ENCODE assay signal across 8 cellular contexts in the genomic region with DNA sequence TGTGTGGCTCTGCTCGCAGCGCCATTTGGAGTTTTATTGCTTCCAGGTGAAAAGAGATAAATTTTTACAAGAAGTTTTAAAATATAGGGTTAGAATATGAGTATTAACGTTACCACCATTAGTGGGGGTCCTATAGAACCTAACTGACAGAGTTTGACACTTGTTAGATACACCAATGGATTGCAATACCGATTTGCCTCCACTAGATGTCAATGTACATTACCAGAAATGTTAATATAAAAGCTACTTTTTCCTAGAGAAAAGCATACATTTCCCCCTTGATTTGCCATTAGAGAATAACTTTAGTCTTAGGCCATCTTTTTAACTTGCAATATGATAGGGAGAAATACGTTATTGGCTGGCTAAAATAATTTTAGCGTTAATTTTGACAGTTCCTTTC.
DNase-seq lines count a peak whose midpoint lies in the region; ATAC-seq, FAIRE-seq and TF ChIP-seq lines count a peak whose summit lies in the region.

No MANE protein-coding gene starts in this region.

- H3K4me1 Mint-ChIP-seq in astrocyte (ENCODE audit: low read depth, unreplicated experiment): no peaks in the 10 kb centered on the region
- H3K4me1 Mint-ChIP-seq in activated naive CD4-positive, alpha-beta T cell treated with anti-CD3 and anti-CD28 coated beads, Interleukin-2, amount 10 ng/mL, durations not matched to agents 7 days and 5 days: peaks cover 18% of the 10 kb centered on the region

- no peak overlapping the region for H3K4me2 ChIP-seq in astrocyte (ENCODE audit: low read length)

- H3K9ac ChIP-seq in astrocyte (ENCODE audit: low read length): no peak overlapping the region

- TF ChIP-seq CTCF in astrocyte (IDR thresholded peaks at IDR 0.05; ENCODE audit: insufficient read depth, low read depth, low read length): peak; percentile 46

- peaks cover 3% of the 10 kb centered on the region for H3K27me3 Mint-ChIP-seq in astrocyte (ENCODE audit: low read depth, unreplicated experiment)
- H3K27me3 Mint-ChIP-seq in activated naive CD4-positive, alpha-beta T cell treated with anti-CD3 and anti-CD28 coated beads, Interleukin-2, amount 10 ng/mL, durations not matched to agents 7 days and 5 days: no peaks in the 10 kb centered on the region

- no peaks in the 10 kb centered on the region for H3K36me3 Mint-ChIP-seq in astrocyte (ENCODE audit: low read depth, unreplicated experiment)
- H3K36me3 Mint-ChIP-seq in activated naive CD4-positive, alpha-beta T cell treated with anti-CD3 and anti-CD28 coated beads, Interleukin-2, amount 10 ng/mL, durations not matched to agents 7 days and 5 days: no peaks in the 10 kb centered on the region

- H3K4me3 Mint-ChIP-seq in astrocyte (ENCODE audit: unreplicated experiment): no peak overlapping the region
- H3K4me3 Mint-ChIP-seq in activated naive CD4-positive, alpha-beta T cell treated with anti-CD3 and anti-CD28 coated beads, Interleukin-2, amount 10 ng/mL, durations not matched to agents 7 days and 5 days: no peak overlapping the region

- H2AFZ ChIP-seq in astrocyte (ENCODE audit: low read depth, low read length): no peak overlapping the region

- H3K4me1 ChIP-seq in astrocyte (ENCODE audit: insufficient read depth, low read length): no peaks in the 10 kb centered on the region

- DNase-seq in EL (peak; percentile 9), astrocyte (ENCODE audit: low read depth) (peak; percentile 30), medulla oblongata (ENCODE audit: extremely low spot score) (peak; percentile 2), ureter (ENCODE audit: low spot score) (no peak)
- no peak for DNase-seq in activated CD4-positive, CD25-positive, alpha-beta regulatory T cell treated with anti-CD3 and anti-CD28 coated beads, Interleukin-2, amount 50 U/mL, for 72 hours
- no peak for DNase-seq in activated naive CD4-positive, alpha-beta T cell treated with anti-CD3 and anti-CD28 coated beads, Interleukin-2, amount 10 ng/mL, durations not matched to agents 7 days and 5 days

- no peaks in the 10 kb centered on the region for H3K36me3 ChIP-seq in astrocyte (ENCODE audit: insufficient read depth, low read length)

- ATAC-seq in GM21447 (IDR thresholded peaks at IDR 0.05; ENCODE audit: unreplicated experiment): no peak

- H3K27me3 ChIP-seq in astrocyte (ENCODE audit: insufficient read depth, low read length): no peaks in the 10 kb centered on the region

- H3K4me3 ChIP-seq in astrocyte (ENCODE audit: insufficient read depth, low read depth, low read length): no peak overlapping the region

- H3K27ac ChIP-seq in astrocyte (ENCODE audit: low read depth, low read length): no peak overlapping the region

- H4K20me1 ChIP-seq in astrocyte (ENCODE audit: insufficient read depth, low read length): no peaks in the 10 kb centered on the region

- no peak overlapping the region for H3K27ac Mint-ChIP-seq in astrocyte (ENCODE audit: unreplicated experiment)
- H3K27ac Mint-ChIP-seq in activated naive CD4-positive, alpha-beta T cell treated with anti-CD3 and anti-CD28 coated beads, Interleukin-2, amount 10 ng/mL, durations not matched to agents 7 days and 5 days: no peak overlapping the region

- CTCF ChIA-PET in activated naive CD4-positive, alpha-beta T cell treated with anti-CD3 and anti-CD28 coated beads, Interleukin-2, amount 10 ng/mL, durations not matched to agents 7 days and 5 days (lab: Charles Lee): interaction anchor here (1.8 kb wide), 1 partner anchor 460 kb away, joined by 5 read pairs; no protein-coding TSS in a partner anchor

- no peaks in the 10 kb centered on the region for H3K9me3 Mint-ChIP-seq in astrocyte (ENCODE audit: unreplicated experiment)
- peaks cover 2% of the 10 kb centered on the region for H3K9me3 Mint-ChIP-seq in activated naive CD4-positive, alpha-beta T cell treated with anti-CD3 and anti-CD28 coated beads, Interleukin-2, amount 10 ng/mL, durations not matched to agents 7 days and 5 days

- no peak for TF ChIP-seq EP300 in Ishikawa (IDR thresholded peaks at IDR 0.05; ENCODE audit: borderline replicate concordance)

- FAIRE-seq in astrocyte (lab: Jason Lieb, UNC): peak; percentile 96

- peak; percentile 32; the same call in 1 of the 2 replicates for TF ChIP-seq RAD21 in Ishikawa (IDR thresholded peaks at IDR 0.05; ENCODE audit: low read depth)

- no peaks in the 10 kb centered on the region for H3K79me2 ChIP-seq in astrocyte (ENCODE audit: insufficient read depth, low read length)

- H3K9me3 ChIP-seq in astrocyte (ENCODE audit: insufficient read depth, low read depth, low read length): no peaks in the 10 kb centered on the region

TF ChIP-seq in Ishikawa, 13 proteins besides CTCF, POLR2A, EP300 and RAD21:
- no peak for TF ChIP-seq CREB1 (IDR thresholded peaks at IDR 0.05; ENCODE audit: low read depth)
- TF ChIP-seq NFIC (IDR thresholded peaks at IDR 0.05): no peak
- TF ChIP-seq ZBTB7A (IDR thresholded peaks at IDR 0.05; ENCODE audit: low read depth): no peak
- no peak for TF ChIP-seq CEBPB (IDR thresholded peaks at IDR 0.05)
- TF ChIP-seq, protein P1, sequence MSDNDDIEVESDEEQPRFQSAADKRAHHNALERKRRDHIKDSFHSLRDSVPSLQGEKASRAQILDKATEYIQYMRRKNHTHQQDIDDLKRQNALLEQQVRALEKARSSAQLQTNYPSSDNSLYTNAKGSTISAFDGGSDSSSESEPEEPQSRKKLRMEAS (IDR thresholded peaks at IDR 0.05): no peak
- TF ChIP-seq, protein P2, sequence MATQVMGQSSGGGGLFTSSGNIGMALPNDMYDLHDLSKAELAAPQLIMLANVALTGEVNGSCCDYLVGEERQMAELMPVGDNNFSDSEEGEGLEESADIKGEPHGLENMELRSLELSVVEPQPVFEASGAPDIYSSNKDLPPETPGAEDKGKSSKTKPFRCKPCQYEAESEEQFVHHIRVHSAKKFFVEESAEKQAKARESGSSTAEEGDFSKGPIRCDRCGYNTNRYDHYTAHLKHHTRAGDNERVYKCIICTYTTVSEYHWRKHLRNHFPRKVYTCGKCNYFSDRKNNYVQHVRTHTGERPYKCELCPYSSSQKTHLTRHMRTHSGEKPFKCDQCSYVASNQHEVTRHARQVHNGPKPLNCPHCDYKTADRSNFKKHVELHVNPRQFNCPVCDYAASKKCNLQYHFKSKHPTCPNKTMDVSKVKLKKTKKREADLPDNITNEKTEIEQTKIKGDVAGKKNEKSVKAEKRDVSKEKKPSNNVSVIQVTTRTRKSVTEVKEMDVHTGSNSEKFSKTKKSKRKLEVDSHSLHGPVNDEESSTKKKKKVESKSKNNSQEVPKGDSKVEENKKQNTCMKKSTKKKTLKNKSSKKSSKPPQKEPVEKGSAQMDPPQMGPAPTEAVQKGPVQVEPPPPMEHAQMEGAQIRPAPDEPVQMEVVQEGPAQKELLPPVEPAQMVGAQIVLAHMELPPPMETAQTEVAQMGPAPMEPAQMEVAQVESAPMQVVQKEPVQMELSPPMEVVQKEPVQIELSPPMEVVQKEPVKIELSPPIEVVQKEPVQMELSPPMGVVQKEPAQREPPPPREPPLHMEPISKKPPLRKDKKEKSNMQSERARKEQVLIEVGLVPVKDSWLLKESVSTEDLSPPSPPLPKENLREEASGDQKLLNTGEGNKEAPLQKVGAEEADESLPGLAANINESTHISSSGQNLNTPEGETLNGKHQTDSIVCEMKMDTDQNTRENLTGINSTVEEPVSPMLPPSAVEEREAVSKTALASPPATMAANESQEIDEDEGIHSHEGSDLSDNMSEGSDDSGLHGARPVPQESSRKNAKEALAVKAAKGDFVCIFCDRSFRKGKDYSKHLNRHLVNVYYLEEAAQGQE (IDR thresholded peaks at IDR 0.05; ENCODE audit: low read depth): no peak
- TF ChIP-seq FOXM1 (IDR thresholded peaks at IDR 0.05; ENCODE audit: borderline replicate concordance, low read depth): no peak
- no peak for TF ChIP-seq TCF12 (IDR thresholded peaks at IDR 0.05; ENCODE audit: low read depth)
- no peak for TF ChIP-seq YY1 (IDR thresholded peaks at IDR 0.05; ENCODE audit: low read depth)
- TF ChIP-seq, protein P3, sequence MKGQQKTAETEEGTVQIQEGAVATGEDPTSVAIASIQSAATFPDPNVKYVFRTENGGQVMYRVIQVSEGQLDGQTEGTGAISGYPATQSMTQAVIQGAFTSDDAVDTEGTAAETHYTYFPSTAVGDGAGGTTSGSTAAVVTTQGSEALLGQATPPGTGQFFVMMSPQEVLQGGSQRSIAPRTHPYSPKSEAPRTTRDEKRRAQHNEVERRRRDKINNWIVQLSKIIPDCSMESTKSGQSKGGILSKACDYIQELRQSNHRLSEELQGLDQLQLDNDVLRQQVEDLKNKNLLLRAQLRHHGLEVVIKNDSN (IDR thresholded peaks at IDR 0.05): no peak
- TF ChIP-seq EGR1 (IDR thresholded peaks at IDR 0.05): no peak
- no peak for TF ChIP-seq TAF1 (IDR thresholded peaks at IDR 0.05; ENCODE audit: low read depth)
- TF ChIP-seq TEAD4 (IDR thresholded peaks at IDR 0.05): no peak

Comparison
In these comparisons a context has a peak if more than half of its experiments do, and no peak if none do; other contexts are left out.
1. DNase-seq: peak in EL (single experiment), astrocyte (single experiment) and medulla oblongata (single experiment); none in activated CD4-positive, CD25-positive, alpha-beta regulatory T cell treated with anti-CD3 and anti-CD28 coated beads, Interleukin-2, amount 50 U/mL, for 72 hours (single experiment), ureter (single experiment) and activated naive CD4-positive, alpha-beta T cell treated with anti-CD3 and anti-CD28 coated beads, Interleukin-2, amount 10 ng/mL, durations not matched to agents 7 days and 5 days (single experiment).